18 cellular contexts compared by ENCODE assay signal in the genomic region with DNA sequence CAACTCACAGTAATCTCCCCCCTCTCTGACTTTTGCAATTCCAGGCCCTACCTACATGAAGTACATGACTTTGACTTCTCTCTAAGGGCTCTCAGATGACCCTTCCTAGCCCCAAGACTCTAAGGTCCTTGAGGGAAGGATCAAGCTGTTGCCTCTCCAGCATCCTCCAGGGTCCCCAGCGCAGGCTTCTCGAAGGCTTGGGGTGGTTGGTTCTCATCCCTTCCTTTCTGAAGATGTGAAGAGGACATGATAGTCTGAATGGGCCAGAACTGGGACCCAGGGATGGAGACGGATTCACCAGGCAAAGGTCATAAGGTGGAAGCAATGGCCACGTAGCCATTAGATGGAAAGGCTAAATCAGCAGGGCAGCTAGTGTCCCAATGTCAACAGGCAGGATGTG.
DNase-seq lines count a peak whose midpoint lies in the region; ATAC-seq and TF ChIP-seq lines count a peak whose summit lies in the region.
"Had no signal": no experiment of that assay in that cellular context is flagged by ENCODE, and none has a peak within 500 bp of the region (broad histone marks: within the 10 kb centered on the region; RNA-seq: fewer than 3 reads in every experiment).

No MANE protein-coding gene starts in this region.

- no peaks in the 10 kb centered on the region for H3K36me3 Mint-ChIP-seq in activated CD4-positive, alpha-beta T cell treated with anti-CD3 and anti-CD28 coated beads, Interleukin-2, amount 10 ng/mL, durations not matched to agents 24 days and 14 days (ENCODE audit: low read depth)
- no peaks in the 10 kb centered on the region for H3K36me3 Mint-ChIP-seq in osteocyte (ENCODE audit: unreplicated experiment)
- H3K36me3 Mint-ChIP-seq: CD14-positive monocyte; CD8-positive, alpha-beta memory T cell had no signal

- H3K27ac Mint-ChIP-seq in activated CD4-positive, alpha-beta T cell treated with anti-CD3 and anti-CD28 coated beads, Interleukin-2, amount 10 ng/mL, durations not matched to agents 24 days and 14 days: no peak overlapping the region
- H3K27ac Mint-ChIP-seq in osteocyte (ENCODE audit: unreplicated experiment): no peak overlapping the region
- H3K27ac Mint-ChIP-seq: CD4-positive, alpha-beta T cell; CD8-positive, alpha-beta memory T cell had no signal

- intact Hi-C loops in activated CD4-positive, alpha-beta T cell treated with anti-CD3 and anti-CD28 coated beads, Interleukin-2, amount 10 ng/mL, durations not matched to agents 24 days and 14 days (cut with micrococcal nuclease): no loop called here

- no peaks in the 10 kb centered on the region for H3K9me3 Mint-ChIP-seq in activated CD4-positive, alpha-beta T cell treated with anti-CD3 and anti-CD28 coated beads, Interleukin-2, amount 10 ng/mL, durations not matched to agents 24 days and 14 days
- no peaks in the 10 kb centered on the region for H3K9me3 Mint-ChIP-seq in osteocyte (ENCODE audit: unreplicated experiment)
- H3K9me3 Mint-ChIP-seq: CD14-positive monocyte; CD4-positive, alpha-beta T cell; CD8-positive, alpha-beta memory T cell; H9 had no signal

- no peak for TF ChIP-seq CTCF in osteocyte (IDR thresholded peaks at IDR 0.05)

- ATAC-seq in HG03280 (IDR thresholded peaks at IDR 0.05; ENCODE audit: unreplicated experiment): no peak

- H3K4me1 Mint-ChIP-seq in activated CD4-positive, alpha-beta T cell treated with anti-CD3 and anti-CD28 coated beads, Interleukin-2, amount 10 ng/mL, durations not matched to agents 24 days and 14 days: no peaks in the 10 kb centered on the region
- H3K4me1 Mint-ChIP-seq in osteocyte (ENCODE audit: unreplicated experiment): no peaks in the 10 kb centered on the region
- H3K4me1 Mint-ChIP-seq: CD14-positive monocyte; CD8-positive, alpha-beta memory T cell had no signal

- DNase-seq in activated CD4-positive, alpha-beta T cell treated with anti-CD3 and anti-CD28 coated beads, Interleukin-2, amount 10 ng/mL, durations not matched to agents 24 days and 14 days: peak; percentile 32
- DNase-seq in activated CD4-positive, alpha-beta T cell treated with anti-CD3 and anti-CD28 coated beads for 48 hours: no peak
- DNase-seq in ecto neural progenitor cell (ENCODE audit: low spot score): peak; percentile 11
- peak; percentile 51 for DNase-seq in osteocyte (ENCODE audit: extremely low spot score, unreplicated experiment)
- DNase-seq in amygdala (lab: John Stamatoyannopoulos, UW): no peak
- no peak for DNase-seq in COLO829 (ENCODE audit: low spot score)
- DNase-seq: AML-193; BE2C; Calu3; CD4-positive, alpha-beta T cell; CD8-positive, alpha-beta memory T cell; COR-L47; DMS53; DMS79 treated with DMSO at 0.1 percent for 48 hours; GOT3 had no signal

- H3K4me3 Mint-ChIP-seq in activated CD4-positive, alpha-beta T cell treated with anti-CD3 and anti-CD28 coated beads, Interleukin-2, amount 10 ng/mL, durations not matched to agents 24 days and 14 days: no peak overlapping the region
- H3K4me3 Mint-ChIP-seq in osteocyte (ENCODE audit: unreplicated experiment): no peak overlapping the region
- H3K4me3 Mint-ChIP-seq: CD14-positive monocyte; CD4-positive, alpha-beta T cell had no signal

- H3K27me3 Mint-ChIP-seq in activated CD4-positive, alpha-beta T cell treated with anti-CD3 and anti-CD28 coated beads, Interleukin-2, amount 10 ng/mL, durations not matched to agents 24 days and 14 days: peaks cover 6% of the 10 kb centered on the region
- peaks cover 41% of the 10 kb centered on the region for H3K27me3 Mint-ChIP-seq in osteocyte (ENCODE audit: unreplicated experiment)

Comparison
In these comparisons a context has a peak if more than half of its experiments do, and no peak if none do; other contexts are left out.
1. DNase-seq: peak in activated CD4-positive, alpha-beta T cell treated with anti-CD3 and anti-CD28 coated beads, Interleukin-2, amount 10 ng/mL, durations not matched to agents 24 days and 14 days (single experiment), ecto neural progenitor cell (single experiment) and osteocyte (single experiment); none in activated CD4-positive, alpha-beta T cell treated with anti-CD3 and anti-CD28 coated beads for 48 hours (single experiment), amygdala (0 of 56) and COLO829 (single experiment).